Comparison of ENCODE assay signal across 13 cellular contexts in genomic region chr9:124266139-124266825, GRCh38. TPM values are rescaled to one million over a fixed set of nuclear protein-coding genes. Genes with fewer than 3 reads are reported as not detected.
A peak's percentile ranks its signal among the peaks of the same experiment; 100 is the strongest.
DNase-seq lines count a peak whose midpoint lies in the region; ATAC-seq and TF ChIP-seq lines count a peak whose summit lies in the region.
"Had no signal": no experiment of that assay in that cellular context is flagged by ENCODE, and none has a peak within 500 bp of the region (broad histone marks: within the 10 kb centered on the region; RNA-seq: fewer than 3 reads in every experiment).

No MANE protein-coding gene starts in this region.

- H3K4me1 ChIP-seq in DOHH2 (ENCODE audit: control insufficient read depth, low read length) (peaks cover 86% of the 10 kb centered on the region), esophagus muscularis mucosa (peaks cover 49 to 97% (median 91%) of the 10 kb centered on the region in 4 donors), prostate gland (replicated peaks) (peaks cover 34% of the 10 kb centered on the region)

- TF ChIP-seq POLR2A in esophagus muscularis mucosa (IDR thresholded peaks at IDR 0.05; ENCODE audit: low read depth) (no peak), prostate gland (IDR thresholded peaks at IDR 0.05) (no peak)

- no peaks in the 10 kb centered on the region for H3K9me3 ChIP-seq in DOHH2 (ENCODE audit: control insufficient read depth, insufficient read depth, low read length)
- H3K9me3 ChIP-seq in esophagus muscularis mucosa: no peaks in the 10 kb centered on the region
- H3K9me3 ChIP-seq in prostate gland: no peaks in the 10 kb centered on the region

- H3K4me3 ChIP-seq in DOHH2 (ENCODE audit: low read length) (no peak overlapping the region), esophagus muscularis mucosa (no peak overlapping the region), prostate gland (no peak overlapping the region)

- H3K36me3 ChIP-seq in DOHH2 (ENCODE audit: control insufficient read depth, low read length) (no peaks in the 10 kb centered on the region; the same call in 1 of the 2 replicates), esophagus muscularis mucosa (peaks cover 0 to 15% (median 2%) of the 10 kb centered on the region in 4 donors), prostate gland (no peaks in the 10 kb centered on the region)

- H3K9me2 ChIP-seq in DOHH2 (replicated peaks; ENCODE audit: control insufficient read depth, low read length): no peaks in the 10 kb centered on the region

- peaks cover 27% of the 10 kb centered on the region for H3K27me3 ChIP-seq in DOHH2 (ENCODE audit: control insufficient read depth, low read length)
- no peaks in the 10 kb centered on the region for H3K27me3 ChIP-seq in esophagus muscularis mucosa
- no peaks in the 10 kb centered on the region for H3K27me3 ChIP-seq in prostate gland (replicated peaks; ENCODE audit: insufficient read depth)

- H4K20me1 ChIP-seq in DOHH2 (ENCODE audit: control insufficient read depth, insufficient read depth, low read depth, low read length): peaks cover 3% of the 10 kb centered on the region; the same call in 1 of the 2 replicates

- H3K79me2 ChIP-seq in DOHH2 (ENCODE audit: control insufficient read depth, low read length): peaks cover 68% of the 10 kb centered on the region

- ATAC-seq in GM21529 (IDR thresholded peaks at IDR 0.05; ENCODE audit: unreplicated experiment): no peak

- peaks cover 4% of the 10 kb centered on the region; the same call in 1 of the 2 replicates for H3F3A ChIP-seq in DOHH2 (ENCODE audit: control insufficient read depth, insufficient read depth)

- DNase-seq in RWPE1 (ENCODE audit: low spot score) (no peak), esophagus muscularis mucosa (ENCODE audit: extremely low spot score) (no peak), prostate gland (ENCODE audit: low spot score) (no peak), islet precursor cell (no peak), NCI-H524 treated with DMSO at 0.1 percent for 48 hours (lab: John Stamatoyannopoulos, UW) (no peak), NCI-H2081 treated with DMSO at 0.1 percent for 48 hours (lab: John Stamatoyannopoulos, UW) (no peak)
- DNase-seq: activated CD4-positive, alpha-beta T cell treated with anti-CD3 and anti-CD28 coated beads, Interleukin-2, amount 10 ng/mL, durations not matched to agents 24 days and 14 days; activated effector memory CD4-positive, alpha-beta T cell treated with Interleukin-2 at 50 U/mL for 16 hours; H9; NCI-H446 treated with DMSO at 0.1 percent for 48 hours had no signal

- TF ChIP-seq CTCF in DOHH2 (IDR thresholded peaks at IDR 0.05; ENCODE audit: low read depth, low read length, poor library complexity, severe bottlenecking) (no peak), RWPE1 (conservative IDR thresholded peaks at IDR 0.05; ENCODE audit: low read depth) (no peak), esophagus muscularis mucosa (IDR thresholded peaks at IDR 0.05) (no peak), prostate gland (IDR thresholded peaks at IDR 0.05) (no peak)

- H3K4me2 ChIP-seq in DOHH2 (ENCODE audit: low read length): peak overlapping the region; percentile 82

- intact Hi-C loops in esophagus muscularis mucosa (cut with DNase I) (no loop called here), prostate gland (cut with DNase I) (no loop called here)

- POLR2A ChIA-PET in RWPE1 (lab: Yijun Ruan, JAX; ENCODE audit: low non-redundant PET): no interaction called here

- H3K27ac ChIP-seq in DOHH2 (ENCODE audit: low read depth, low read length) (peak overlapping the region; percentile 77), RWPE1 (peak overlapping the region; percentile 99), esophagus muscularis mucosa (replicated peaks in 1 of 4) (peak overlapping the region; percentile 55 to 62 (median 58)), prostate gland (peak overlapping the region; percentile 57 to 78)
- H3K27ac ChIP-seq: C4-2B had no signal

- CTCF ChIA-PET in RWPE1 (lab: Yijun Ruan, JAX): interaction anchor here (0.6 kb wide), 1 partner anchor 145 kb away, joined by 3 read pairs; no protein-coding TSS in a partner anchor

- 75% methylated on average over 10 of the region's 13 CpGs for WGBS in esophagus muscularis mucosa
- WGBS in prostate gland: 59% methylated on average over 13 of the region's 13 CpGs

- no peak for TF ChIP-seq EP300 in esophagus muscularis mucosa (IDR thresholded peaks at IDR 0.05)

RNA-seq across cellular contexts. Expression of gene NEK6, which starts 8.5 kb away (rescaled TPM):
- total RNA-seq in esophagus muscularis mucosa: 10 to 100 TPM; 14.1 to 21.9 (median 15.1) TPM
- total RNA-seq in prostate gland: 10 to 100 TPM; 32.3 to 44.2 TPM
